In genomic region chr21:31103571-31104265, GRCh38 we compare ENCODE assay signal across 23 cellular contexts.
DNase-seq lines count a peak whose midpoint lies in the region; ATAC-seq and TF ChIP-seq lines count a peak whose summit lies in the region.
"Had no signal": no experiment of that assay in that cellular context is flagged by ENCODE, and none has a peak within 500 bp of the region (broad histone marks: within the 10 kb centered on the region; RNA-seq: fewer than 3 reads in every experiment).

No MANE protein-coding gene starts in this region.

- H3K18ac ChIP-seq in mesenchymal stem cell (ENCODE audit: low read depth in 1 of 2, low read length in 2 of 2): no peak overlapping the region

- DNase-seq in activated CD8-positive, alpha-beta T cell treated with anti-CD3 and anti-CD28 coated beads, Interleukin-2, amount 10 ng/mL, durations not matched to agents 7 days and 5 days: no peak
- DNase-seq in activated CD8-positive, alpha-beta T cell treated with anti-CD3 and anti-CD28 coated beads for 36 hours: no peak
- DNase-seq in CD4-positive, alpha-beta memory T cell: no peak
- no peak for DNase-seq in T-helper 17 cell
- DNase-seq in mesenchymal stem cell: peak; percentile 22
- DNase-seq: activated B cell treated with CpG ODN at 0.5 μM for 24 hours; activated T-cell treated with anti-CD3 and anti-CD28 coated beads, Interleukin-2, amount 50 U/mL, for 48 hours; C1 segment of cervical spinal cord; GM23248; KBM-7; lower lobe of right lung; NCI-H1436 treated with DMSO at 0.1 percent for 48 hours; NCI-H524 treated with DMSO at 0.1 percent for 48 hours; pancreas; right cardiac atrium; stimulated activated CD4-positive, alpha-beta T cell treated with anti-CD3 and anti-CD28 coated beads, Interleukin-12 subunit alpha, Interleukin-12 subunit beta, amount 100 ng/mL, for 4 hours; stimulated activated CD4-positive, alpha-beta T cell treated with anti-CD3 and anti-CD28 coated beads, Interleukin-4, amount 100 ng/mL, for 4 hours; stimulated activated naive CD4-positive, alpha-beta T cell treated with Interleukin-2 at 50 U/mL for 16 hours; T1000 had no signal

- H2AFZ ChIP-seq in mesenchymal stem cell (ENCODE audit: low read depth, low read length): no peak overlapping the region
- H2AFZ ChIP-seq: GM23248 had no signal

- no peaks in the 10 kb centered on the region for H3K36me3 ChIP-seq in CD4-positive, alpha-beta memory T cell (ENCODE audit: insufficient read depth, low read length)
- no peaks in the 10 kb centered on the region for H3K36me3 ChIP-seq in mesenchymal stem cell (ENCODE audit: control insufficient read depth in 1 of 2, insufficient read depth in 2 of 2, low read depth in 1 of 2, low read length in 2 of 2)
- H3K36me3 ChIP-seq: lower lobe of right lung, pancreas had no signal

- peak overlapping the region; percentile 51 for H3K27ac Mint-ChIP-seq in activated CD8-positive, alpha-beta T cell treated with anti-CD3 and anti-CD28 coated beads, Interleukin-2, amount 10 ng/mL, durations not matched to agents 7 days and 5 days
- no peak overlapping the region for H3K27ac Mint-ChIP-seq in activated CD8-positive, alpha-beta T cell treated with anti-CD3 and anti-CD28 coated beads for 36 hours
- H3K27ac Mint-ChIP-seq in CD4-positive, alpha-beta memory T cell: peak overlapping the region; percentile 0 to 77 (median 18)
- peak overlapping the region; percentile 54 for H3K27ac Mint-ChIP-seq in T-helper 17 cell
- H3K27ac Mint-ChIP-seq: activated B cell treated with CpG ODN at 0.5 μM for 24 hours had no signal

- intact Hi-C loops in activated CD8-positive, alpha-beta T cell treated with anti-CD3 and anti-CD28 coated beads for 36 hours (cut with micrococcal nuclease): loop anchor here (10.0 kb wide), 1 partner anchor 481 kb away; no protein-coding TSS in a partner anchor
- intact Hi-C loops in CD4-positive, alpha-beta memory T cell (cut with micrococcal nuclease): no loop called here

- no peak for ATAC-seq in activated CD8-positive, alpha-beta T cell treated with anti-CD3 and anti-CD28 coated beads, Interleukin-2, amount 10 ng/mL, durations not matched to agents 7 days and 5 days
- ATAC-seq in activated CD8-positive, alpha-beta T cell treated with anti-CD3 and anti-CD28 coated beads for 36 hours: no peak
- ATAC-seq in T-helper 17 cell: no peak
- no peak for ATAC-seq in HG03039 (IDR thresholded peaks at IDR 0.05; ENCODE audit: unreplicated experiment)
- ATAC-seq in GM18870 (IDR thresholded peaks at IDR 0.05; ENCODE audit: unreplicated experiment): no peak
- ATAC-seq in HG02938 (IDR thresholded peaks at IDR 0.05; ENCODE audit: unreplicated experiment): no peak
- ATAC-seq: lower lobe of right lung, right cardiac atrium had no signal

- H2BK120ac ChIP-seq in mesenchymal stem cell (ENCODE audit: low read depth, low read length): no peak overlapping the region

- no peaks in the 10 kb centered on the region for H3K9me3 ChIP-seq in CD4-positive, alpha-beta memory T cell (ENCODE audit: control insufficient read depth in 1 of 2, low read length in 2 of 2)
- H3K9me3 ChIP-seq in T-helper 17 cell (ENCODE audit: control insufficient read depth, low read length, poor library complexity, severe bottlenecking) (no peaks in the 10 kb centered on the region), mesenchymal stem cell (ENCODE audit: control insufficient read depth, low read length) (no peaks in the 10 kb centered on the region)
- H3K9me3 ChIP-seq: lower lobe of right lung, pancreas had no signal

- no peak overlapping the region for H3K27ac ChIP-seq in CD4-positive, alpha-beta memory T cell (ENCODE audit: low read depth, low read length)
- no peak overlapping the region for H3K27ac ChIP-seq in mesenchymal stem cell (ENCODE audit: low read length, poor library complexity, severe bottlenecking)
- H3K27ac ChIP-seq: GM23248, lower lobe of right lung, pancreas had no signal

- H3K79me1 ChIP-seq in mesenchymal stem cell (replicated peaks; ENCODE audit: low read length, poor library complexity, severe bottlenecking): no peaks in the 10 kb centered on the region

- CTCF ChIA-PET in activated CD8-positive, alpha-beta T cell treated with anti-CD3 and anti-CD28 coated beads, Interleukin-2, amount 10 ng/mL, durations not matched to agents 7 days and 5 days (lab: Charles Lee): interaction anchor here (0.6 to 5.9 kb wide), 8 partner anchors 25 to 501 kb away, joined by 3 to 38 read pairs (median 4); no protein-coding TSS in a partner anchor
- CTCF ChIA-PET in activated CD8-positive, alpha-beta T cell treated with anti-CD3 and anti-CD28 coated beads for 36 hours (lab: Charles Lee): interaction anchor here (1.3 to 7.4 kb wide), 5 partner anchors 14 to 501 kb away, joined by 4 to 79 read pairs (median 12); no protein-coding TSS in a partner anchor
- CTCF ChIA-PET in CD4-positive, alpha-beta memory T cell (lab: Charles Lee; ENCODE audit: partially characterized antibody): interaction anchor here (0.9 to 8.5 kb wide), 6 partner anchors 14 to 476 kb away, joined by 3 to 142 read pairs (median 10); no protein-coding TSS in a partner anchor

- H3K4me2 ChIP-seq in mesenchymal stem cell (ENCODE audit: low read length, poor library complexity, severe bottlenecking): no peak overlapping the region

- TF ChIP-seq CTCF in activated CD8-positive, alpha-beta T cell treated with anti-CD3 and anti-CD28 coated beads for 36 hours (IDR thresholded peaks at IDR 0.05): no peak

- H2BK12ac ChIP-seq in mesenchymal stem cell (ENCODE audit: low read length in 2 of 2): no peak overlapping the region

- peak overlapping the region in 1 of 2 experiments; percentile 8 for H3K4ac ChIP-seq in mesenchymal stem cell (ENCODE audit: low read depth in 1 of 2, low read length in 2 of 2)

- H3K4me1 Mint-ChIP-seq in activated CD8-positive, alpha-beta T cell treated with anti-CD3 and anti-CD28 coated beads, Interleukin-2, amount 10 ng/mL, durations not matched to agents 7 days and 5 days (ENCODE audit: low read depth): peaks cover 21% of the 10 kb centered on the region
- peaks cover 19% of the 10 kb centered on the region for H3K4me1 Mint-ChIP-seq in activated CD8-positive, alpha-beta T cell treated with anti-CD3 and anti-CD28 coated beads for 36 hours (ENCODE audit: low read depth)
- peaks cover 24 to 42% (median 32%) of the 10 kb centered on the region in 4 donors for H3K4me1 Mint-ChIP-seq in CD4-positive, alpha-beta memory T cell
- peaks cover 16% of the 10 kb centered on the region for H3K4me1 Mint-ChIP-seq in T-helper 17 cell

- no peak overlapping the region for H3K4me3 Mint-ChIP-seq in activated CD8-positive, alpha-beta T cell treated with anti-CD3 and anti-CD28 coated beads, Interleukin-2, amount 10 ng/mL, durations not matched to agents 7 days and 5 days
- H3K4me3 Mint-ChIP-seq in activated CD8-positive, alpha-beta T cell treated with anti-CD3 and anti-CD28 coated beads for 36 hours: no peak overlapping the region
- peak overlapping the region in 5 of 8 donors; percentile 7 to 56 (median 27) for H3K4me3 Mint-ChIP-seq in CD4-positive, alpha-beta memory T cell
- H3K4me3 Mint-ChIP-seq in T-helper 17 cell: peak overlapping the region; percentile 56
- H3K4me3 Mint-ChIP-seq: activated B cell treated with CpG ODN at 0.5 μM for 24 hours; central memory CD8-positive, alpha-beta T cell had no signal

- no peak overlapping the region for H3K23ac ChIP-seq in mesenchymal stem cell (ENCODE audit: low read length in 2 of 2)

- POLR2A ChIA-PET in activated CD8-positive, alpha-beta T cell treated with anti-CD3 and anti-CD28 coated beads, Interleukin-2, amount 10 ng/mL, durations not matched to agents 7 days and 5 days (lab: Charles Lee): no interaction called here
- POLR2A ChIA-PET in activated CD8-positive, alpha-beta T cell treated with anti-CD3 and anti-CD28 coated beads for 36 hours (lab: Charles Lee): no interaction called here
- POLR2A ChIA-PET in CD4-positive, alpha-beta memory T cell (lab: Charles Lee; ENCODE audit: partially characterized antibody): interaction anchor here (1.0 to 5.9 kb wide), 4 partner anchors 27 to 79 kb away, joined by 3 to 51 read pairs (median 4); no protein-coding TSS in a partner anchor

- H4K91ac ChIP-seq in mesenchymal stem cell (ENCODE audit: low read length): no peak overlapping the region

- no peaks in the 10 kb centered on the region for H3K9me3 Mint-ChIP-seq in activated CD8-positive, alpha-beta T cell treated with anti-CD3 and anti-CD28 coated beads, Interleukin-2, amount 10 ng/mL, durations not matched to agents 7 days and 5 days (ENCODE audit: insufficient read depth)
- H3K9me3 Mint-ChIP-seq in activated CD8-positive, alpha-beta T cell treated with anti-CD3 and anti-CD28 coated beads for 36 hours: no peaks in the 10 kb centered on the region
- H3K9me3 Mint-ChIP-seq in CD4-positive, alpha-beta memory T cell: peaks cover 0 to 8% (median 0%) of the 10 kb centered on the region in 8 donors
- H3K9me3 Mint-ChIP-seq: central memory CD8-positive, alpha-beta T cell had no signal

- no peak overlapping the region for H3K14ac ChIP-seq in mesenchymal stem cell (ENCODE audit: low read length in 2 of 2)

- H2BK15ac ChIP-seq in mesenchymal stem cell (ENCODE audit: low read depth, poor library complexity, severe bottlenecking): no peak overlapping the region

- no peak overlapping the region for H4K8ac ChIP-seq in mesenchymal stem cell (ENCODE audit: low read length)

- no peaks in the 10 kb centered on the region for H3K36me3 Mint-ChIP-seq in activated CD8-positive, alpha-beta T cell treated with anti-CD3 and anti-CD28 coated beads, Interleukin-2, amount 10 ng/mL, durations not matched to agents 7 days and 5 days (ENCODE audit: low read depth)
- no peaks in the 10 kb centered on the region for H3K36me3 Mint-ChIP-seq in activated CD8-positive, alpha-beta T cell treated with anti-CD3 and anti-CD28 coated beads for 36 hours (ENCODE audit: low read depth)
- peaks cover 7 to 11% of the 10 kb centered on the region in 2 donors for H3K36me3 Mint-ChIP-seq in CD4-positive, alpha-beta memory T cell
- H3K36me3 Mint-ChIP-seq in T-helper 17 cell (ENCODE audit: low read depth): peaks cover 2% of the 10 kb centered on the region

- H3K9ac ChIP-seq in mesenchymal stem cell (ENCODE audit: low read length): no peak overlapping the region
- H3K9ac ChIP-seq: GM23248 had no signal

- WGBS in mesenchymal stem cell: 70% methylated on average over 3 of the region's 4 CpGs

- H3K4me1 ChIP-seq in CD4-positive, alpha-beta memory T cell (ENCODE audit: insufficient read depth, low read length): peaks cover 27% of the 10 kb centered on the region
- H3K4me1 ChIP-seq in mesenchymal stem cell (ENCODE audit: control insufficient read depth, insufficient read depth, low read depth, low read length): no peaks in the 10 kb centered on the region
- H3K4me1 ChIP-seq: pancreas had no signal

- no peak overlapping the region for H3K4me3 ChIP-seq in CD4-positive, alpha-beta memory T cell (ENCODE audit: low read length in 2 of 2)
- H3K4me3 ChIP-seq in mesenchymal stem cell (ENCODE audit: insufficient read depth in 1 of 2, low read depth in 1 of 2, low read length in 2 of 2): no peak overlapping the region
- H3K4me3 ChIP-seq: GM23248, lower lobe of right lung, pancreas had no signal

- no peak overlapping the region for H2BK5ac ChIP-seq in mesenchymal stem cell (ENCODE audit: low read depth, low read length, poor library complexity, severe bottlenecking)

- no peak overlapping the region for H2AK5ac ChIP-seq in mesenchymal stem cell (ENCODE audit: low read length, severe bottlenecking)

- peaks cover 9% of the 10 kb centered on the region for H3K27me3 Mint-ChIP-seq in activated CD8-positive, alpha-beta T cell treated with anti-CD3 and anti-CD28 coated beads, Interleukin-2, amount 10 ng/mL, durations not matched to agents 7 days and 5 days (ENCODE audit: low read depth)
- H3K27me3 Mint-ChIP-seq in activated CD8-positive, alpha-beta T cell treated with anti-CD3 and anti-CD28 coated beads for 36 hours: peaks cover 2% of the 10 kb centered on the region
- H3K27me3 Mint-ChIP-seq in CD4-positive, alpha-beta memory T cell: no peaks in the 10 kb centered on the region
- no peaks in the 10 kb centered on the region for H3K27me3 Mint-ChIP-seq in T-helper 17 cell

- no peaks in the 10 kb centered on the region for H3K27me3 ChIP-seq in CD4-positive, alpha-beta memory T cell (ENCODE audit: insufficient read depth, low read length)
- H3K27me3 ChIP-seq in mesenchymal stem cell (ENCODE audit: control insufficient read depth in 1 of 2, insufficient read depth in 1 of 2, low read length in 2 of 2): peaks cover 0 to 5% of the 10 kb centered on the region in 2 experiments
- H3K27me3 ChIP-seq: pancreas had no signal

Comparison
In these comparisons a context has a peak if more than half of its experiments do, and no peak if none do; other contexts are left out.
1. H3K4me3 Mint-ChIP-seq: peak in CD4-positive, alpha-beta memory T cell (5 of 8) and T-helper 17 cell (single experiment); none in activated CD8-positive, alpha-beta T cell treated with anti-CD3 and anti-CD28 coated beads, Interleukin-2, amount 10 ng/mL, durations not matched to agents 7 days and 5 days (single experiment) and activated CD8-positive, alpha-beta T cell treated with anti-CD3 and anti-CD28 coated beads for 36 hours (single experiment).